In genomic region chr9:125985998-125986655, GRCh38 we compare ENCODE assay signal across 20 cellular contexts.
DNase-seq lines count a peak whose midpoint lies in the region; ATAC-seq and TF ChIP-seq lines count a peak whose summit lies in the region.
"Had no signal": no experiment of that assay in that cellular context is flagged by ENCODE, and none has a peak within 500 bp of the region (broad histone marks: within the 10 kb centered on the region; RNA-seq: fewer than 3 reads in every experiment).

No MANE protein-coding gene starts in this region.

- H3K4me1 Mint-ChIP-seq in neural crest cell, result peaks cover 7% of the 10 kb centered on the region

- H3K4me3 ChIP-seq in WERI-Rb-1 (ENCODE audit: low read depth, low read length) (no peak overlapping the region), transverse colon (no peak overlapping the region), esophagus muscularis mucosa (no peak overlapping the region)
- H3K4me3 ChIP-seq: PC-9 had no signal

- intact Hi-C loops in transverse colon (cut with DNase I; ENCODE audit: low total_unique reads) (no loop called here), esophagus muscularis mucosa (cut with DNase I) (no loop called here)

- in situ Hi-C loops in transverse colon (cut with MboI; ENCODE audit: low pct_ligation_motif_present in 1 of 4, low pct_unique_long_range_greater_than_20kb in 1 of 4, low sequenced_read_pairs in 3 of 4), result no loop called here

- H3K27me3 Mint-ChIP-seq in neural crest cell (ENCODE audit: low read depth), result no peaks in the 10 kb centered on the region

- H3K4me3 Mint-ChIP-seq in neural crest cell, result no peak overlapping the region
- H3K4me3 Mint-ChIP-seq: HFFc6, IgD-negative memory B cell had no signal

- no peaks in the 10 kb centered on the region for H3K36me3 Mint-ChIP-seq in neural crest cell (ENCODE audit: low read depth)
- H3K36me3 Mint-ChIP-seq: IgD-negative memory B cell had no signal

- H3K27me3 ChIP-seq in WERI-Rb-1 (ENCODE audit: insufficient read depth, low read depth, severe bottlenecking), result no peaks in the 10 kb centered on the region
- no peaks in the 10 kb centered on the region for H3K27me3 ChIP-seq in transverse colon
- no peaks in the 10 kb centered on the region for H3K27me3 ChIP-seq in esophagus muscularis mucosa

- ATAC-seq in HG02981 (IDR thresholded peaks at IDR 0.05; ENCODE audit: unreplicated experiment), result no peak
- no peak for ATAC-seq in HG02623 (IDR thresholded peaks at IDR 0.05; ENCODE audit: unreplicated experiment)

- H3K9me3 Mint-ChIP-seq in neural crest cell, result peaks cover 5% of the 10 kb centered on the region

- peaks cover 1% of the 10 kb centered on the region for H3K9me3 ChIP-seq in WERI-Rb-1 (ENCODE audit: severe bottlenecking)
- H3K9me3 ChIP-seq in transverse colon, result no peaks in the 10 kb centered on the region
- H3K9me3 ChIP-seq in esophagus muscularis mucosa, result no peaks in the 10 kb centered on the region

- H3K27ac Mint-ChIP-seq in neural crest cell (ENCODE audit: unreplicated experiment), result peak overlapping the region; percentile 50
- H3K27ac Mint-ChIP-seq: HFFc6 had no signal

- TF ChIP-seq POLR2A in transverse colon (IDR thresholded peaks at IDR 0.05) (no peak), esophagus muscularis mucosa (IDR thresholded peaks at IDR 0.05; ENCODE audit: low read depth) (no peak)

- H3K36me3 ChIP-seq in WERI-Rb-1 (no peaks in the 10 kb centered on the region), transverse colon (no peaks in the 10 kb centered on the region), esophagus muscularis mucosa (no peaks in the 10 kb centered on the region)

- H3K27ac ChIP-seq in WERI-Rb-1 (no peak overlapping the region), transverse colon (no peak overlapping the region), esophagus muscularis mucosa (replicated peaks in 1 of 4) (no peak overlapping the region)
- H3K27ac ChIP-seq: C4-2B, HL-60, PC-9, RWPE1 had no signal

- TF ChIP-seq EP300 in transverse colon (IDR thresholded peaks at IDR 0.05; ENCODE audit: low read depth), result no peak
- TF ChIP-seq EP300 in esophagus muscularis mucosa (IDR thresholded peaks at IDR 0.05), result no peak

- no peak for TF ChIP-seq CTCF in WERI-Rb-1 (IDR thresholded peaks at IDR 0.05; ENCODE audit: low read depth, low read length)
- no peak for TF ChIP-seq CTCF in neural crest cell (conservative IDR thresholded peaks at IDR 0.05)
- TF ChIP-seq CTCF in transverse colon (IDR thresholded peaks at IDR 0.05), result no peak
- TF ChIP-seq CTCF in esophagus muscularis mucosa (IDR thresholded peaks at IDR 0.05), result no peak

- DNase-seq in WERI-Rb-1 (peak; percentile 4), islet precursor cell (peak; percentile 26), neural crest cell (ENCODE audit: low read depth, low spot score) (no peak), transverse colon (peak; percentile 4), esophagus muscularis mucosa (ENCODE audit: extremely low spot score) (no peak)
- DNase-seq: AML-193, DMS79, HFFc6, Karpas-422, NCI-H1417 treated with DMSO at 0.1 percent for 48 hours, NCI-H187 treated with DMSO at 0.1 percent for 48 hours, NCI-H526, PC-9, SIG-M5 had no signal

- no peaks in the 10 kb centered on the region for H3K4me1 ChIP-seq in transverse colon
- H3K4me1 ChIP-seq in esophagus muscularis mucosa, result no peaks in the 10 kb centered on the region

- 90% methylated on average over 15 of the region's 17 CpGs; no CpG with 5 or more reads in 1 of the 2 donors for WGBS in transverse colon (ENCODE audit: low coverage in 1 of 2), 2 donors
- 97% methylated on average over 14 of the region's 17 CpGs for WGBS in esophagus muscularis mucosa

Comparison
In these comparisons a context has a peak if more than half of its experiments do, and no peak if none do; other contexts are left out.
1. DNase-seq: peak in WERI-Rb-1 (single experiment), islet precursor cell (single experiment) and transverse colon (single experiment); none in neural crest cell (single experiment) and esophagus muscularis mucosa (single experiment).